Comparison of ENCODE assay signal across 8 cellular contexts in genomic region chr15:69523010-69524001, GRCh38.
DNase-seq lines count a peak whose midpoint lies in the region; ATAC-seq and TF ChIP-seq lines count a peak whose summit lies in the region.

No MANE protein-coding gene starts in this region.

- H3K27ac ChIP-seq in CD8-positive, alpha-beta memory T cell (ENCODE audit: low read depth, low read length): no peak overlapping the region
- H3K27ac ChIP-seq in OCI-LY3 (ENCODE audit: low read length) (no peak overlapping the region), esophagus muscularis mucosa (replicated peaks in 1 of 4) (peak overlapping the region in 1 of 4 donors; percentile 5)

- no peaks in the 10 kb centered on the region for H3K36me3 Mint-ChIP-seq in CD8-positive, alpha-beta memory T cell
- no peaks in the 10 kb centered on the region for H3K36me3 Mint-ChIP-seq in nephron progenitor cell (ENCODE audit: low read depth)

- no peaks in the 10 kb centered on the region for H3K36me3 ChIP-seq in CD8-positive, alpha-beta memory T cell (ENCODE audit: insufficient read depth, low read length)
- H3K36me3 ChIP-seq in OCI-LY3 (replicated peaks; ENCODE audit: low read depth, low read length) (no peaks in the 10 kb centered on the region), esophagus muscularis mucosa (no peaks in the 10 kb centered on the region)

- TF ChIP-seq CTCF in OCI-LY3 (IDR thresholded peaks at IDR 0.05; ENCODE audit: low read depth, low read length) (peak; percentile 90), esophagus muscularis mucosa (IDR thresholded peaks at IDR 0.05) (peak; percentile 54 to 59 (median 58)), nephron progenitor cell (IDR thresholded peaks at IDR 0.05) (peak; percentile 85)

- no peak overlapping the region for H2AFZ ChIP-seq in OCI-LY3 (ENCODE audit: low read depth, low read length)

- no peaks in the 10 kb centered on the region for H3K9me3 ChIP-seq in CD8-positive, alpha-beta memory T cell (ENCODE audit: low read length)
- H3K9me3 ChIP-seq in OCI-LY3 (ENCODE audit: insufficient read depth, low read length): no peaks in the 10 kb centered on the region
- no peaks in the 10 kb centered on the region for H3K9me3 ChIP-seq in esophagus muscularis mucosa

- no peak overlapping the region for H3K4me3 ChIP-seq in CD8-positive, alpha-beta memory T cell (ENCODE audit: low read length)
- H3K4me3 ChIP-seq in OCI-LY3 (ENCODE audit: low read length) (no peak overlapping the region), esophagus muscularis mucosa (no peak overlapping the region)

- no peak overlapping the region for H3K9ac ChIP-seq in OCI-LY3 (ENCODE audit: low read length)

- peaks cover 8 to 19% of the 10 kb centered on the region in 2 donors for H3K27me3 Mint-ChIP-seq in CD8-positive, alpha-beta memory T cell
- H3K27me3 Mint-ChIP-seq in nephron progenitor cell (ENCODE audit: low read depth, poor library complexity): peaks cover 21% of the 10 kb centered on the region

- H3K4me2 ChIP-seq in OCI-LY3 (ENCODE audit: low read length): no peak overlapping the region

- CTCF ChIA-PET in CD8-positive, alpha-beta memory T cell (lab: Charles Lee): interaction anchor here (1.1 to 1.2 kb wide), 2 partner anchors 8 to 944 kb away, joined by 4 to 5 read pairs; no protein-coding TSS in a partner anchor

- no peaks in the 10 kb centered on the region for H4K20me1 ChIP-seq in OCI-LY3 (ENCODE audit: insufficient read depth, low read length)

- no peak for TF ChIP-seq POLR2A in esophagus muscularis mucosa (IDR thresholded peaks at IDR 0.05; ENCODE audit: low read depth)

- no peak overlapping the region for H3K27ac Mint-ChIP-seq in CD8-positive, alpha-beta memory T cell
- H3K27ac Mint-ChIP-seq in nephron progenitor cell: no peak overlapping the region

- intact Hi-C loops in esophagus muscularis mucosa (cut with DNase I): no loop called here

- no peak for ATAC-seq in HG03571 (IDR thresholded peaks at IDR 0.05; ENCODE audit: unreplicated experiment)

- peak; percentile 16 to 78 (median 36) for DNase-seq in CD8-positive, alpha-beta memory T cell
- peak in 49 of 76 experiments; percentile 2 to 50 (median 28) for DNase-seq in HUDEP-2 (lab: John Stamatoyannopoulos, UW; ENCODE audit: unreplicated experiment in 76 of 76)
- DNase-seq in activated T-cell treated with anti-CD3 and anti-CD28 coated beads for 24 hours (ENCODE audit: low read depth): peak; percentile 47
- no peak for DNase-seq in esophagus muscularis mucosa (ENCODE audit: extremely low spot score)
- DNase-seq in nephron progenitor cell: peak; percentile 91
- DNase-seq in stimulated activated naive CD4-positive, alpha-beta T cell treated with Interleukin-2 at 50 U/mL for 16 hours (lab: John Stamatoyannopoulos, UW): peak; percentile 52

- POLR2A ChIA-PET in CD8-positive, alpha-beta memory T cell (lab: Charles Lee): no interaction called here

- 86% methylated on average over 5 of the region's 5 CpGs for WGBS in esophagus muscularis mucosa

- H3K79me2 ChIP-seq in OCI-LY3 (ENCODE audit: low read length): no peaks in the 10 kb centered on the region

- no peak overlapping the region for H3K4me3 Mint-ChIP-seq in CD8-positive, alpha-beta memory T cell
- H3K4me3 Mint-ChIP-seq in nephron progenitor cell: no peak overlapping the region

- no peaks in the 10 kb centered on the region for H3K4me1 Mint-ChIP-seq in CD8-positive, alpha-beta memory T cell
- peaks cover 36% of the 10 kb centered on the region for H3K4me1 Mint-ChIP-seq in nephron progenitor cell

- H3K9me3 Mint-ChIP-seq in CD8-positive, alpha-beta memory T cell: no peaks in the 10 kb centered on the region
- no peaks in the 10 kb centered on the region for H3K9me3 Mint-ChIP-seq in nephron progenitor cell

- TF ChIP-seq EP300 in esophagus muscularis mucosa (IDR thresholded peaks at IDR 0.05): no peak

- no peaks in the 10 kb centered on the region for H3K4me1 ChIP-seq in CD8-positive, alpha-beta memory T cell (ENCODE audit: insufficient read depth, low read length)
- H3K4me1 ChIP-seq in OCI-LY3 (ENCODE audit: low read length) (no peaks in the 10 kb centered on the region), esophagus muscularis mucosa (no peaks in the 10 kb centered on the region)

- H3K27me3 ChIP-seq in CD8-positive, alpha-beta memory T cell (ENCODE audit: insufficient read depth, low read length, poor library complexity, severe bottlenecking): peaks cover 3% of the 10 kb centered on the region
- H3K27me3 ChIP-seq in OCI-LY3 (ENCODE audit: low read depth, low read length) (peaks cover 76% of the 10 kb centered on the region), esophagus muscularis mucosa (peaks cover 0 to 5% (median 0%) of the 10 kb centered on the region in 4 donors)
